23 cellular contexts compared by ENCODE assay signal in genomic region chr10:23478570-23478969, GRCh38.
"Had no signal": no experiment of that assay in that cellular context is flagged by ENCODE, and none has a peak within 500 bp of the region (broad histone marks: within the 10 kb centered on the region; RNA-seq: fewer than 3 reads in every experiment).

No MANE protein-coding gene starts in this region.

- ATAC-seq: activated T-helper 17 cell treated with anti-CD3 and anti-CD28 coated beads, Interleukin-2, amount 50 U/mL, for 72 hours; heart right ventricle; naive thymus-derived CD4-positive, alpha-beta T cell; right cardiac atrium; T-cell; WTC11 had no signal

- DNase-seq: activated CD4-positive, alpha-beta memory T cell treated with anti-CD3 and anti-CD28 coated beads, Interleukin-2, amount 10 ng/mL, durations not matched to agents 7 days and 5 days; activated CD4-positive, alpha-beta T cell treated with anti-CD3 and anti-CD28 coated beads for 48 hours; activated naive CD4-positive, alpha-beta T cell treated with Interleukin-2 at 50 U/mL for 16 hours; activated naive CD8-positive, alpha-beta T cell treated with anti-CD3 and anti-CD28 coated beads, Interleukin-2, amount 10 ng/mL, durations not matched to agents 7 days and 5 days; activated T-cell treated with anti-CD3 and anti-CD28 coated beads, Interleukin-2, amount 50 U/mL, for 1 hour; dermis blood vessel endothelial cell; effector memory CD4-positive, alpha-beta T cell; heart right ventricle; kidney glomerular epithelial cell; left ventricle myocardium inferior; naive thymus-derived CD4-positive, alpha-beta T cell; right cardiac atrium; small intestine; stimulated activated CD4-positive, alpha-beta T cell treated with anti-CD3 and anti-CD28 coated beads, Interleukin-15, amount 100 ng/mL, for 24 hours; stimulated activated CD4-positive, alpha-beta T cell treated with anti-CD3 and anti-CD28 coated beads, Interleukin-2, amount 100 ng/mL, for 48 hours; T-cell; trophoblast cell had no signal

- H3K27ac ChIP-seq: ascending aorta, heart right ventricle, left ventricle myocardium inferior, neural progenitor cell, prostate gland, vagina had no signal

- H3K4me3 ChIP-seq: ascending aorta, heart right ventricle, left ventricle myocardium inferior, neural progenitor cell, prostate gland, vagina had no signal

- H3K36me3 ChIP-seq: ascending aorta, heart right ventricle, left ventricle myocardium inferior, neural progenitor cell, prostate gland, vagina had no signal

- H3K4me1 ChIP-seq: ascending aorta, left ventricle myocardium inferior, neural progenitor cell, prostate gland, vagina had no signal

- H3K27me3 ChIP-seq: ascending aorta, heart right ventricle, neural progenitor cell, vagina had no signal

- H3K9me3 ChIP-seq: ascending aorta, heart right ventricle, left ventricle myocardium inferior, prostate gland, vagina had no signal
